Comparison of ENCODE assay signal across 12 cellular contexts in genomic region chr20:56202493-56203077, GRCh38. TPM values are rescaled to one million over a fixed set of nuclear protein-coding genes. Genes with fewer than 3 reads are reported as not detected.
A peak's percentile ranks its signal among the peaks of the same experiment; 100 is the strongest.
DNase-seq lines count a peak whose midpoint lies in the region; ATAC-seq and TF ChIP-seq lines count a peak whose summit lies in the region.
"Had no signal": no experiment of that assay in that cellular context is flagged by ENCODE, and none has a peak within 500 bp of the region (broad histone marks: within the 10 kb centered on the region; RNA-seq: fewer than 3 reads in every experiment).

No MANE protein-coding gene starts in this region.

- H3K36me3 ChIP-seq in SK-N-SH (replicated peaks in 1 of 2; ENCODE audit: control insufficient read depth in 1 of 2, insufficient read depth in 2 of 2, low read length in 1 of 2) (no peaks in the 10 kb centered on the region), OCI-LY3 (replicated peaks; ENCODE audit: low read depth, low read length) (no peaks in the 10 kb centered on the region), smooth muscle cell (ENCODE audit: low read depth) (no peaks in the 10 kb centered on the region)

- no peak overlapping the region for H3K27ac ChIP-seq in SK-N-SH (ENCODE audit: low read depth in 2 of 2, low read length in 1 of 2)
- H3K27ac ChIP-seq in OCI-LY3 (ENCODE audit: low read length), result no peak overlapping the region
- H3K27ac ChIP-seq in smooth muscle cell (ENCODE audit: low read depth), result no peak overlapping the region

- H3K9me3 Mint-ChIP-seq in T-cell, result peaks cover 15 to 26% (median 17%) of the 10 kb centered on the region in 3 donors

- H3K9ac ChIP-seq in SK-N-SH (no peak overlapping the region), OCI-LY3 (ENCODE audit: low read length) (no peak overlapping the region), smooth muscle cell (ENCODE audit: low read depth) (no peak overlapping the region)

- peak; percentile 64 for TF ChIP-seq RAD21 in SK-N-SH (IDR thresholded peaks at IDR 0.05; ENCODE audit: low read length)

- POLR2A ChIA-PET in SK-N-SH (lab: Yijun Ruan, JAX), result no interaction called here
- POLR2A ChIA-PET in T-cell (lab: Charles Lee), result no interaction called here

- no peaks in the 10 kb centered on the region for H3K27me3 ChIP-seq in SK-N-SH (ENCODE audit: insufficient read depth)
- H3K27me3 ChIP-seq in OCI-LY3 (ENCODE audit: low read depth, low read length), result peaks cover 13% of the 10 kb centered on the region; the same call in 1 of the 2 replicates
- no peaks in the 10 kb centered on the region for H3K27me3 ChIP-seq in smooth muscle cell (ENCODE audit: low read depth)

- TF ChIP-seq CTCF in SK-N-SH (IDR thresholded peaks at IDR 0.05) (peak; percentile 28), OCI-LY3 (IDR thresholded peaks at IDR 0.05; ENCODE audit: low read depth, low read length) (peak; percentile 71), smooth muscle cell (IDR thresholded peaks at IDR 0.05; ENCODE audit: borderline replicate concordance, insufficient read depth, poor library complexity, severe bottlenecking) (peak; percentile 46)

- H3K4me3 ChIP-seq in SK-N-SH (ENCODE audit: low read depth in 2 of 2, low read length in 1 of 2), result no peak overlapping the region
- H3K4me3 ChIP-seq in OCI-LY3 (ENCODE audit: low read length), result no peak overlapping the region
- H3K4me3 ChIP-seq in smooth muscle cell, result no peak overlapping the region

- H3K4me2 ChIP-seq in SK-N-SH (no peak overlapping the region), OCI-LY3 (ENCODE audit: low read length) (no peak overlapping the region), smooth muscle cell (no peak overlapping the region)

- CTCF ChIA-PET in SK-N-SH (lab: Yijun Ruan, JAX), result interaction anchor here (0.6 to 3.0 kb wide), 13 partner anchors 12 to 1555 kb away, joined by 3 to 14 read pairs (median 3); no protein-coding TSS in a partner anchor
- CTCF ChIA-PET in T-cell (lab: Charles Lee), result no interaction called here

- no peak for TF ChIP-seq EP300 in SK-N-SH (IDR thresholded peaks at IDR 0.05; ENCODE audit: borderline replicate concordance in 1 of 2, low read depth in 1 of 2, low read length in 1 of 2)

- WGBS in SK-N-SH (ENCODE audit: low lambda C conversion rate), result 19% methylated on average over 6 of the region's 6 CpGs
- 60% methylated on average over 6 of the region's 6 CpGs for WGBS in smooth muscle cell (ENCODE audit: low lambda C conversion rate)

- no peaks in the 10 kb centered on the region for H3F3A ChIP-seq in SK-N-SH (replicated peaks; ENCODE audit: insufficient read depth)
- no peaks in the 10 kb centered on the region for H3F3A ChIP-seq in smooth muscle cell (ENCODE audit: low read depth)

- DNase-seq in SK-N-SH (peak; percentile 44), smooth muscle cell (lab: John Stamatoyannopoulos, UW; ENCODE audit: unreplicated experiment) (no peak), T-cell (no peak)
- no peak for DNase-seq in effector CD4-positive, alpha-beta T cell
- DNase-seq: activated CD4-positive, alpha-beta T cell treated with anti-CD3 and anti-CD28 coated beads, Interleukin-2, amount 50 U/mL, for 1 hour; CD8-positive, alpha-beta memory T cell; NCI-H1436 treated with DMSO at 0.1 percent for 48 hours had no signal

- no peaks in the 10 kb centered on the region for H3K4me1 Mint-ChIP-seq in T-cell
- H3K4me1 Mint-ChIP-seq: CD8-positive, alpha-beta memory T cell; nephron had no signal

- H3K36me3 Mint-ChIP-seq in T-cell, result no peaks in the 10 kb centered on the region
- H3K36me3 Mint-ChIP-seq: CD8-positive, alpha-beta memory T cell had no signal

- no peaks in the 10 kb centered on the region for H3K79me2 ChIP-seq in SK-N-SH (ENCODE audit: insufficient read depth)
- H3K79me2 ChIP-seq in OCI-LY3 (ENCODE audit: low read length), result no peaks in the 10 kb centered on the region
- H3K79me2 ChIP-seq in smooth muscle cell (ENCODE audit: low read depth), result no peaks in the 10 kb centered on the region

- no peak overlapping the region for H2AFZ ChIP-seq in SK-N-SH (ENCODE audit: low read depth)
- no peak overlapping the region for H2AFZ ChIP-seq in OCI-LY3 (ENCODE audit: low read depth, low read length)
- no peak overlapping the region for H2AFZ ChIP-seq in smooth muscle cell (ENCODE audit: low read depth)

- no peak overlapping the region for H3K4me3 Mint-ChIP-seq in T-cell
- H3K4me3 Mint-ChIP-seq: CD8-positive, alpha-beta memory T cell; nephron had no signal

- H3K4me1 ChIP-seq in SK-N-SH (ENCODE audit: control insufficient read depth in 1 of 2, insufficient read depth in 2 of 2, low read depth in 1 of 2, low read length in 1 of 2) (no peaks in the 10 kb centered on the region), OCI-LY3 (ENCODE audit: low read length) (no peaks in the 10 kb centered on the region), smooth muscle cell (ENCODE audit: low read depth) (no peaks in the 10 kb centered on the region)

- H3K27ac Mint-ChIP-seq in T-cell, result no peak overlapping the region
- H3K27ac Mint-ChIP-seq: CD8-positive, alpha-beta memory T cell; nephron had no signal

- H4K20me1 ChIP-seq in SK-N-SH (ENCODE audit: insufficient read depth), result no peaks in the 10 kb centered on the region
- H4K20me1 ChIP-seq in OCI-LY3 (ENCODE audit: insufficient read depth, low read length), result no peaks in the 10 kb centered on the region
- no peaks in the 10 kb centered on the region for H4K20me1 ChIP-seq in smooth muscle cell (ENCODE audit: low read depth)

- H3K27me3 Mint-ChIP-seq in T-cell, result peaks cover 1 to 3% of the 10 kb centered on the region in 2 donors

- H3K9me3 ChIP-seq in SK-N-SH, result no peaks in the 10 kb centered on the region; the same call in 1 of the 2 replicates
- H3K9me3 ChIP-seq in OCI-LY3 (ENCODE audit: insufficient read depth, low read length), result peaks cover 14% of the 10 kb centered on the region
- no peaks in the 10 kb centered on the region for H3K9me3 ChIP-seq in smooth muscle cell (replicated peaks; ENCODE audit: low read depth)

- no peaks in the 10 kb centered on the region for H3K9me2 ChIP-seq in SK-N-SH

- ATAC-seq in SK-N-SH treated with all-trans-retinoic acid at 6 μM for 48 hours, result no peak
- peak; percentile 62 for ATAC-seq in esophagus mucosa
- ATAC-seq in GM18873 (IDR thresholded peaks at IDR 0.05; ENCODE audit: low FRiP score, unreplicated experiment), result no peak
- ATAC-seq in T-cell (replicated peaks in 1 of 4), result no peak

TF ChIP-seq in SK-N-SH, 30 proteins besides CTCF, POLR2A, EP300 and RAD21:
- no peak for TF ChIP-seq FOXM1 (IDR thresholded peaks at IDR 0.05; ENCODE audit: low read depth)
- TF ChIP-seq SMC3 (IDR thresholded peaks at IDR 0.05; ENCODE audit: low read depth, low read length), result peak; percentile 26; the same call in 1 of the 2 replicates

TF ChIP-seq in SK-N-SH treated with all-trans-retinoic acid at 6 μM for 48 hours, 23 proteins besides CTCF, POLR2A, EP300 and RAD21 (continues in another document):
- no peak for TF ChIP-seq ZNF565 (CRISPR knock-in tag; conservative IDR thresholded peaks at IDR 0.05; ENCODE audit: low read depth)
- TF ChIP-seq ZFP3 (CRISPR knock-in tag; IDR thresholded peaks at IDR 0.05), result no peak
- TF ChIP-seq TCF4 (CRISPR knock-in tag; IDR thresholded peaks at IDR 0.05; ENCODE audit: borderline replicate concordance), result no peak
- no peak for TF ChIP-seq ZNF8 (CRISPR knock-in tag; IDR thresholded peaks at IDR 0.05)
- no peak for TF ChIP-seq CSRNP3 (CRISPR knock-in tag; IDR thresholded peaks at IDR 0.05)
- no peak for TF ChIP-seq ZNF70 (CRISPR knock-in tag; IDR thresholded peaks at IDR 0.05)
- TF ChIP-seq ISL1 (CRISPR knock-in tag; IDR thresholded peaks at IDR 0.05), result no peak
- TF ChIP-seq OSR1 (CRISPR knock-in tag; IDR thresholded peaks at IDR 0.05), result no peak
- TF ChIP-seq PATZ1 (CRISPR knock-in tag; IDR thresholded peaks at IDR 0.05; ENCODE audit: borderline replicate concordance), result no peak
- no peak for TF ChIP-seq TOX (CRISPR knock-in tag; IDR thresholded peaks at IDR 0.05; ENCODE audit: borderline replicate concordance)
- TF ChIP-seq RARB (CRISPR knock-in tag; IDR thresholded peaks at IDR 0.05), result no peak
- TF ChIP-seq ZFP30 (CRISPR knock-in tag; IDR thresholded peaks at IDR 0.05), result no peak
- no peak for TF ChIP-seq PPARA (CRISPR knock-in tag; IDR thresholded peaks at IDR 0.05; ENCODE audit: borderline replicate concordance)
- TF ChIP-seq GLIS3 (CRISPR knock-in tag; IDR thresholded peaks at IDR 0.05), result no peak

RNA-seq across cellular contexts. Expression of gene MC3R, which starts 45.9 kb away (rescaled TPM):
- polyA plus RNA-seq in SK-N-SH (2012; rRNA removed) (not detected in 2 replicates), smooth muscle cell (not detected in 2 replicates)
- not detected in 2 replicates for polyA plus RNA-seq in SK-N-SH (2012; cell fraction: cytosol; rRNA removed)
- polyA plus RNA-seq in SK-N-SH (2012; cell fraction: nucleus; rRNA removed), result not detected in 2 replicates
- total RNA-seq in esophagus mucosa (not detected), smooth muscle cell (not detected in 2 replicates), T-cell (not detected)
- total RNA-seq: CD8-positive, alpha-beta memory T cell had no signal
- polyA plus RNA-seq: CD8-positive, alpha-beta memory T cell had no signal
